In the genomic region with DNA sequence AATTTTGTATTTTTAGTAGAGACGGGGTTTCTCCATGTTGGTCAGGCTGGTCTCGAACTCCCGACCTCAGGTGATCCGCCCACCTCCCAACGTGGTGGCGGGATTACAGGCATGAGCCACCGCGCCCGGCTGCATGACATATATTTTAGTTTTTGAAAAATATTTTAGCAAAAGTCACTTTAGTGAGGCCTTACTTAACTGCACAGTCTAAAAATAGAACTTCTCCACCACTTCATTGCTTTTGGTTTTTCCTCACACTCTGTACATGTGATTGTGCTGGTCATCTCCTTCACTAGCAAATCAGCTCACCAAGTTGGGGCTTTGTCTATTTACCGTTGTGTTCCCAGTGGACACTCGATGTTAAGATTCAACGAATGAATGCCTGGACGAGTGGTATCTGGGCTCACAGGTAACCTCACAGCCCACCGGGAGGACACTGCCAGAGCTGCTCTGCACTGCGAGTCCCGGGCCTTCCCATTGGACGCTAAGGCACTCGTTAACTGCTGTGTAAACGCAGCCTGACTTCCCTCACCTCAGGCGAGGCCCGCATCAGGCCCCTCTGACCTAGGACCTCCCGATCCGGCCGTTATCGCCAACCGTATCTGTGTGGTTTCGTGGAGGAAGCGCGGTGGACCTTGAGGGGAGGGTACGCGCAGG, we compare ENCODE assay signal across 8 cellular contexts. TPM values are rescaled to one million over a fixed set of nuclear protein-coding genes. Genes with fewer than 3 reads are reported as not detected.
DNase-seq lines count a peak whose midpoint lies in the region; ATAC-seq, FAIRE-seq and TF ChIP-seq lines count a peak whose summit lies in the region.

No MANE protein-coding gene starts in this region.

- WGBS in pancreas, 2 donors, result 4 to 5% methylated on average over 31 of the region's 31 CpGs

- no peak for TF ChIP-seq POLR2A in Peyer's patch (IDR thresholded peaks at IDR 0.05)

- peak; percentile 70 for DNase-seq in EL
- DNase-seq in HuH-7 (ENCODE audit: low spot score), result peak; percentile 57
- peak; percentile 51 to 79 (median 73) for DNase-seq in Peyer's patch
- peak; percentile 32 for DNase-seq in activated naive CD8-positive, alpha-beta T cell treated with anti-CD3 and anti-CD28 coated beads, Interleukin-2, amount 50 U/mL, for 16 hours (ENCODE audit: low read depth, low spot score)
- DNase-seq in cardiac muscle cell (ENCODE audit: low read depth in 1 of 2, low spot score in 1 of 2), result peak; percentile 71 to 83
- peak; percentile 45 to 78 (median 60) for DNase-seq in pancreas
- DNase-seq in GM13977 (ENCODE audit: low spot score), result no peak

- H3K4me1 ChIP-seq in Peyer's patch (no peaks in the 10 kb centered on the region), cardiac muscle cell (ENCODE audit: low read depth) (no peaks in the 10 kb centered on the region), pancreas (peaks cover 0 to 3% (median 0%) of the 10 kb centered on the region in 3 donors)

- H3K27ac ChIP-seq in Peyer's patch (peak overlapping the region; percentile 90 to 95 (median 95)), cardiac muscle cell (peak overlapping the region; percentile 94), pancreas (peak overlapping the region; percentile 88 to 94 (median 90))

- no peak for FAIRE-seq in pancreas (lab: Jason Lieb, UNC)

- no peaks in the 10 kb centered on the region for H3K36me3 ChIP-seq in Peyer's patch
- no peaks in the 10 kb centered on the region for H3K36me3 ChIP-seq in cardiac muscle cell
- no peaks in the 10 kb centered on the region for H3K36me3 ChIP-seq in pancreas

- TF ChIP-seq CTCF in Peyer's patch (IDR thresholded peaks at IDR 0.05) (no peak), cardiac muscle cell (IDR thresholded peaks at IDR 0.05; ENCODE audit: low read depth, low read length) (no peak), pancreas (IDR thresholded peaks at IDR 0.05) (no peak), GM13977 (IDR thresholded peaks at IDR 0.05; ENCODE audit: extremely low read depth, insufficient read depth, missing control alignments) (no peak)

- no peaks in the 10 kb centered on the region for H3K27me3 ChIP-seq in Peyer's patch
- no peaks in the 10 kb centered on the region for H3K27me3 ChIP-seq in cardiac muscle cell
- no peaks in the 10 kb centered on the region for H3K27me3 ChIP-seq in pancreas

- H3K4me3 ChIP-seq in Peyer's patch (peak overlapping the region; percentile 54 to 72 (median 64)), cardiac muscle cell (peak overlapping the region; percentile 44), pancreas (peak overlapping the region; percentile 31 to 46 (median 40))

- in situ Hi-C loops in GM13977 (cut with MboI; ENCODE audit: low pct_unique_long_range_greater_than_20kb, low sequenced_read_pairs, unreplicated experiment), result no loop called here

- no peaks in the 10 kb centered on the region for H3K9me3 ChIP-seq in Peyer's patch
- H3K9me3 ChIP-seq in cardiac muscle cell (ENCODE audit: low read depth), result no peaks in the 10 kb centered on the region
- H3K9me3 ChIP-seq in pancreas, result no peaks in the 10 kb centered on the region

- ATAC-seq in GM21717 (IDR thresholded peaks at IDR 0.05; ENCODE audit: unreplicated experiment) (peak; percentile 61), pancreas (peak; percentile 60 to 80 (median 70))

- intact Hi-C loops in pancreas (cut with DNase I), result no loop called here

RNA-seq across cellular contexts. Expression of a gene that starts 14.0 kb away (rescaled TPM):
- total RNA-seq in Peyer's patch (100 to 1,000 TPM in 2 of 4 donors, 10 to 100 TPM in 2; 46.2 to 128 (median 104) TPM), cardiac muscle cell (101 and 128 TPM in 2 replicates), pancreas (10 to 100 TPM; 11.9 to 36.5 (median 21.3) TPM)
- polyA plus RNA-seq in cardiac muscle cell (98.9 and 109 TPM in 2 replicates), pancreas (100 to 1,000 TPM; 191 to 233 TPM)

RNA-seq across cellular contexts. Expression of a gene that starts 33.2 kb away (rescaled TPM):
- total RNA-seq in Peyer's patch, result 10 to 100 TPM in 3 of 4 donors, 1 to 10 TPM in 1; 9.9 to 17.2 (median 14.4) TPM
- total RNA-seq in cardiac muscle cell, result 4.0 and 8.0 TPM in 2 replicates
- polyA plus RNA-seq in cardiac muscle cell, result 4.8 and 5.8 TPM in 2 replicates
- 1 to 10 TPM; 2.2 to 7.5 (median 4.0) TPM for total RNA-seq in pancreas
- 1 to 10 TPM; 5.8 to 6.9 TPM for polyA plus RNA-seq in pancreas

RNA-seq across cellular contexts. Expression of a gene that starts 34.9 kb away (rescaled TPM):
- total RNA-seq in Peyer's patch (10 to 100 TPM; 48.4 to 64.4 (median 60.5) TPM), cardiac muscle cell (66.3 and 72.5 TPM in 2 replicates), pancreas (10 to 100 TPM; 13.0 to 22.6 (median 15.5) TPM)
- polyA plus RNA-seq in cardiac muscle cell (56.1 and 59.2 TPM in 2 replicates), pancreas (10 to 100 TPM in 1 of 2 donors, 1 to 10 TPM in 1; 9.7 to 16.0 TPM)

RNA-seq across cellular contexts. Expression of a gene that starts 47.2 kb away (rescaled TPM):
- total RNA-seq in Peyer's patch, result 10 to 100 TPM; 19.0 to 60.6 (median 51.5) TPM
- total RNA-seq in cardiac muscle cell, result 34.8 and 39.7 TPM in 2 replicates
- 11.0 and 14.1 TPM in 2 replicates for polyA plus RNA-seq in cardiac muscle cell
- total RNA-seq in pancreas, result 10 to 100 TPM in 1 of 6 donors, 1 to 10 TPM in 5; 6.1 to 15.7 (median 7.6) TPM
- polyA plus RNA-seq in pancreas, result 10 to 100 TPM; 13.6 to 15.8 TPM
